Comparison of ENCODE assay signal across 8 cellular contexts in the genomic region with DNA sequence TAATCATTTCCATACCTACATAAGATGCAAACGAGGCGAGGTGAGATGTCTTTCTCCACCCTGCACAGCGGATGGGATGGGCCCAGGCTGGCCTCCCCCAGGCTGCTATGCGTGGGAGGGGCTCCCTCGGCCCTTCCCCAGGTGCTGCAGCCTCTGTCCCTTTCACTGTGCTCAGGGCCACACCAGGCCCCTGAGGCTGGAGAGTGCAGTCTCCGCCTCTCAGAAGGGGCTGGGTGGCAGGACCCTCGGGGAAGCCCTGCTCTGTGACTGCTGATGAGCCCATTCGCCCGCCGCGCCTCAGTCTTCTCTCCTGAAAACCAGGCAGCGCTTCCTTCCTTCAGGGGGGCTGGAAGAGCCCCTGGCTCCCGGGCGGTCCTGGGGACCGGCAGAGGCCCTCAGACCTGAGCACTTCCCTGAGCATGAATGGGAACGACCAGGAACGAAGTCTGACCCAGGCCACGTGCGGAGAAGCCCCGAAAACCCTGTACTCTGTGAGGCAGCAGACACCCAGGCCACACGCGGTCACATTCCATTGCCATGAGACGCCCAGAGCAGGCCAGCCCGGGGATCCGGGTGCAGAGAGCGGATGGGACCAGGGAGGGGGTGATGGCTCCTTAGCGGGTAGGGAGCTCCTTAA. TPM values are rescaled to one million over a fixed set of nuclear protein-coding genes. Genes with fewer than 3 reads are reported as not detected.
DNase-seq lines count a peak whose midpoint lies in the region; ATAC-seq, FAIRE-seq and TF ChIP-seq lines count a peak whose summit lies in the region.

No MANE protein-coding gene starts in this region.

- TF ChIP-seq CTCF in chondrocyte (IDR thresholded peaks at IDR 0.05) = no peak
- no peak for TF ChIP-seq CTCF in HepG2 (CRISPR knock-in tag; IDR thresholded peaks at IDR 0.05)
- TF ChIP-seq CTCF in tibial artery (IDR thresholded peaks at IDR 0.05) = no peak

- H3K36me3 Mint-ChIP-seq in chondrocyte (ENCODE audit: low read depth) = no peaks in the 10 kb centered on the region

- WGBS in HepG2 (ENCODE audit: low lambda C conversion rate) = 24% methylated on average over 7 of the region's 27 CpGs

- peak overlapping the region; percentile 84 for H3K27ac Mint-ChIP-seq in chondrocyte (ENCODE audit: unreplicated experiment)

- peak overlapping the region; percentile 93; the same call in 1 of the 2 replicates for H3K27ac ChIP-seq in HUES6 (ENCODE audit: low read depth, low read length)
- no peak overlapping the region for H3K27ac ChIP-seq in HepG2 (ENCODE audit: extremely low read length, insufficient read depth, low read length)
- peak overlapping the region; percentile 71 to 82 for H3K27ac ChIP-seq in tibial artery

- BruUV-seq in HepG2 (replicated peaks; lab: Mats Ljungman, UMichigan) = no TSS peak

- intact Hi-C loops in HepG2 (cut with micrococcal nuclease; ENCODE audit: unreplicated experiment) = no loop called here
- intact Hi-C loops in tibial artery (cut with DNase I; ENCODE audit: low total_unique reads) = no loop called here

- no peaks in the 10 kb centered on the region for H3K9me3 ChIP-seq in HUES6 (ENCODE audit: control insufficient read depth, insufficient read depth, low read depth, low read length)
- no peaks in the 10 kb centered on the region for H3K9me3 ChIP-seq in HepG2 (ENCODE audit: low read length)
- H3K9me3 ChIP-seq in tibial artery = no peaks in the 10 kb centered on the region

- H3K4me1 ChIP-seq in HUES6 (ENCODE audit: control insufficient read depth, insufficient read depth, low read length) = peaks cover 77% of the 10 kb centered on the region
- H3K4me1 ChIP-seq in HepG2 (ENCODE audit: insufficient read depth, low read length) = peaks cover 45% of the 10 kb centered on the region
- peaks cover 4 to 89% (median 77%) of the 10 kb centered on the region in 4 donors for H3K4me1 ChIP-seq in tibial artery

- no peaks in the 10 kb centered on the region for H3K9me3 Mint-ChIP-seq in chondrocyte (ENCODE audit: low read depth)

- H2AFZ ChIP-seq in HepG2 (ENCODE audit: low read length) = no peak overlapping the region

- no peaks in the 10 kb centered on the region for H3K79me2 ChIP-seq in HepG2 (ENCODE audit: insufficient read depth, low read length)

- H3K27me3 Mint-ChIP-seq in chondrocyte (ENCODE audit: low read depth) = no peaks in the 10 kb centered on the region

- TF ChIP-seq EP300 in HepG2 (IDR thresholded peaks at IDR 0.05; ENCODE audit: low read depth in 2 of 2, low read length in 2 of 2) (no peak), HepG2 (CRISPR knock-in tag; IDR thresholded peaks at IDR 0.05; ENCODE audit: borderline replicate concordance) (peak; percentile 36; the same call in 1 of the 2 replicates)

- H4K20me1 ChIP-seq in HepG2 (ENCODE audit: insufficient read depth, low read length) = no peaks in the 10 kb centered on the region

- FAIRE-seq in HepG2 (lab: Jason Lieb, UNC) = no peak

- H3K4me3 ChIP-seq in HUES6 (ENCODE audit: low read depth, low read length) (no peak overlapping the region), HepG2 (replicated peaks in 1 of 3; ENCODE audit: insufficient read depth in 1 of 3, low read depth in 2 of 3, low read length in 3 of 3) (no peak overlapping the region), tibial artery (peak overlapping the region in 1 of 2 donors; percentile 21)

- no peak for DNase-seq in chondrocyte (ENCODE audit: low spot score)
- DNase-seq in HepG2 (ENCODE audit: low spot score) = peak; percentile 56
- DNase-seq in tibial artery = peak; percentile 76 to 92
- DNase-seq in stimulated activated CD4-positive, alpha-beta T cell treated with anti-CD3 and anti-CD28 coated beads, Interleukin-4, amount 100 ng/mL, for 1 hour = no peak
- DNase-seq in activated CD4-positive, CD25-positive, alpha-beta regulatory T cell (lab: John Stamatoyannopoulos, UW) = no peak
- DNase-seq in erythroblast (lab: John Stamatoyannopoulos, UW) = no peak

- in situ Hi-C loops in HepG2 (cut with HindIII; ENCODE audit: extremely low pct_ligation_motif_present, low pct_unique_long_range_greater_than_20kb) = no loop called here

- TF ChIP-seq RAD21 in HepG2 (CRISPR knock-in tag; IDR thresholded peaks at IDR 0.05) = no peak

- CTCF ChIA-PET in HepG2 (lab: Yijun Ruan, JAX; ENCODE audit: low intra/inter-chr PET ratio, low total read pairs) = no interaction called here

- ATAC-seq in HepG2 (peak; percentile 62), GM21717 (IDR thresholded peaks at IDR 0.05; ENCODE audit: unreplicated experiment) (no peak)

- no peak overlapping the region for H3K4me2 ChIP-seq in HepG2 (ENCODE audit: low read depth, low read length)

- H3K4me1 Mint-ChIP-seq in chondrocyte (ENCODE audit: low read depth) = peaks cover 70% of the 10 kb centered on the region

- H3K36me3 ChIP-seq in HUES6 (ENCODE audit: control insufficient read depth, insufficient read depth, low read length) (no peaks in the 10 kb centered on the region), HepG2 (replicated peaks in 1 of 2; ENCODE audit: control insufficient read depth in 1 of 2, insufficient read depth in 2 of 2, low read length in 2 of 2) (no peaks in the 10 kb centered on the region), tibial artery (no peaks in the 10 kb centered on the region)

- H3K9ac ChIP-seq in HUES6 (ENCODE audit: low read length) = peak overlapping the region; percentile 76
- H3K9ac ChIP-seq in HepG2 (ENCODE audit: insufficient read depth, low read depth, low read length) = no peak overlapping the region

- H3K27me3 ChIP-seq in HUES6 (ENCODE audit: control insufficient read depth, insufficient read depth, low read length) = no peaks in the 10 kb centered on the region
- H3K27me3 ChIP-seq in HepG2 (ENCODE audit: control insufficient read depth in 1 of 2, insufficient read depth in 2 of 2, low read length in 2 of 2) = peaks cover 31 to 83% of the 10 kb centered on the region in 2 experiments
- H3K27me3 ChIP-seq in tibial artery = no peaks in the 10 kb centered on the region

- TF ChIP-seq POLR2A in HepG2 (IDR thresholded peaks at IDR 0.05; ENCODE audit: insufficient read depth in 1 of 2, low read depth in 2 of 2, low read length in 2 of 2) (no peak), erythroblast (IDR thresholded peaks at IDR 0.05; ENCODE audit: low read length) (no peak)

- H3K4me3 Mint-ChIP-seq in chondrocyte (ENCODE audit: unreplicated experiment) = no peak overlapping the region

- POLR2A ChIA-PET in HepG2 (lab: Yijun Ruan, JAX) = no interaction called here

TF ChIP-seq in HepG2, 621 proteins besides CTCF, POLR2A, EP300 and RAD21 (continues in another document):
- TF ChIP-seq NCOA5 (CRISPR knock-in tag; IDR thresholded peaks at IDR 0.05) = no peak
- no peak for TF ChIP-seq CEBPB (IDR thresholded peaks at IDR 0.05; ENCODE audit: borderline replicate concordance, low read depth, low read length)
- TF ChIP-seq, protein P1, sequence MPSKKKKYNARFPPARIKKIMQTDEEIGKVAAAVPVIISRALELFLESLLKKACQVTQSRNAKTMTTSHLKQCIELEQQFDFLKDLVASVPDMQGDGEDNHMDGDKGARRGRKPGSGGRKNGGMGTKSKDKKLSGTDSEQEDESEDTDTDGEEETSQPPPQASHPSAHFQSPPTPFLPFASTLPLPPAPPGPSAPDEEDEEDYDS (CRISPR knock-in tag; IDR thresholded peaks at IDR 0.05) = 0 out of 2 replicates have a peak, but pooled peaks have one; percentile 24
- TF ChIP-seq RFX5 (IDR thresholded peaks at IDR 0.05; ENCODE audit: low read depth, low read length) = no peak
- no peak for TF ChIP-seq ETV6 (CRISPR knock-in tag; conservative IDR thresholded peaks at IDR 0.05)
- peak; percentile 46; the same call in 1 of the 2 replicates for TF ChIP-seq HMG20A (CRISPR knock-in tag; IDR thresholded peaks at IDR 0.05; ENCODE audit: borderline replicate concordance)
- TF ChIP-seq, protein P2, sequence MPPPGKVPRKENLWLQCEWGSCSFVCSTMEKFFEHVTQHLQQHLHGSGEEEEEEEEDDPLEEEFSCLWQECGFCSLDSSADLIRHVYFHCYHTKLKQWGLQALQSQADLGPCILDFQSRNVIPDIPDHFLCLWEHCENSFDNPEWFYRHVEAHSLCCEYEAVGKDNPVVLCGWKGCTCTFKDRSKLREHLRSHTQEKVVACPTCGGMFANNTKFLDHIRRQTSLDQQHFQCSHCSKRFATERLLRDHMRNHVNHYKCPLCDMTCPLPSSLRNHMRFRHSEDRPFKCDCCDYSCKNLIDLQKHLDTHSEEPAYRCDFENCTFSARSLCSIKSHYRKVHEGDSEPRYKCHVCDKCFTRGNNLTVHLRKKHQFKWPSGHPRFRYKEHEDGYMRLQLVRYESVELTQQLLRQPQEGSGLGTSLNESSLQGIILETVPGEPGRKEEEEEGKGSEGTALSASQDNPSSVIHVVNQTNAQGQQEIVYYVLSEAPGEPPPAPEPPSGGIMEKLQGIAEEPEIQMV (CRISPR knock-in tag; IDR thresholded peaks at IDR 0.05; ENCODE audit: low read depth) = 0 out of 2 replicates have a peak, but pooled peaks have one; percentile 28
- TF ChIP-seq U2AF2 (IDR thresholded peaks at IDR 0.05; ENCODE audit: low read depth, low read length) = no peak

RNA-seq across cellular contexts. Expression of a gene that starts 21.9 kb away (rescaled TPM):
- total RNA-seq in chondrocyte (11.6 to 28.7 TPM (median 27.5 TPM) in 3 replicates), HepG2 (2016; rRNA removed; fragmentation: Illumina TruSeq; extraction: Trizol) (0.22 and 0.35 TPM in 2 replicates)
- 0.18 and 0.20 TPM in 2 replicates for total RNA-seq in HepG2 (2016; cell fraction: cytosol; rRNA removed; fragmentation: Illumina TruSeq; extraction: Trizol; ENCODE audit: low read depth)
- 0.13 and 0.43 TPM in 2 replicates for total RNA-seq in HepG2 (2016; cell fraction: insoluble cytoplasmic fraction; rRNA removed; fragmentation: Illumina TruSeq; extraction: Trizol)
- total RNA-seq in HepG2 (2016; cell fraction: membrane; rRNA removed; fragmentation: Illumina TruSeq; extraction: Trizol) = 0.17 and 0.28 TPM in 2 replicates
- total RNA-seq in HepG2 (2016; cell fraction: nucleus; rRNA removed; fragmentation: Illumina TruSeq; extraction: Trizol) = 0.69 and 1.3 TPM in 2 replicates
- 0.09 and 0.12 TPM in 2 replicates for polyA plus RNA-seq in HepG2 (2011; rRNA removed)
- 0.04 and 0.11 TPM in 2 replicates for polyA plus RNA-seq in HepG2 (2011; cell fraction: cytosol; rRNA removed)
- 0.90 and 1.1 TPM in 2 replicates for polyA plus RNA-seq in HepG2 (2011; cell fraction: nucleus; rRNA removed)
- polyA plus RNA-seq in HepG2 (2012) = 0.09 and 0.31 TPM in 2 replicates
- polyA plus RNA-seq in HepG2 (2016; cell fraction: cytosol; fragmentation: Illumina TruSeq; extraction: Trizol; ENCODE audit: low read depth) = 0.02 TPM in 2 replicates
- polyA plus RNA-seq in HepG2 (2016; cell fraction: insoluble cytoplasmic fraction; fragmentation: Illumina TruSeq; extraction: Trizol; ENCODE audit: low read depth) = 0.15 and 0.22 TPM in 2 replicates
- 0.05 and 0.13 TPM in 2 replicates for polyA plus RNA-seq in HepG2 (2016; cell fraction: membrane; fragmentation: Illumina TruSeq; extraction: Trizol; ENCODE audit: low read depth)
- 1.3 and 1.9 TPM in 2 replicates for polyA plus RNA-seq in HepG2 (2016; cell fraction: nucleus; fragmentation: Illumina TruSeq; extraction: Trizol; ENCODE audit: insufficient read depth, low read depth)
- polyA minus RNA-seq in HepG2 (2011; rRNA and poly(A)+ RNA removed; ENCODE audit: low replicate concordance) = 0.54 and 4.7 TPM in 2 replicates
- 0.44 and 0.99 TPM in 2 replicates for polyA minus RNA-seq in HepG2 (2011; cell fraction: cytosol; rRNA and poly(A)+ RNA removed)
- 0.64 and 0.75 TPM in 2 replicates for polyA minus RNA-seq in HepG2 (2011; cell fraction: nucleus; rRNA and poly(A)+ RNA removed)

Comparison
In these comparisons a context has a peak if more than half of its experiments do, and no peak if none do; other contexts are left out.
1. DNase-seq: peak in HepG2 (single experiment) and tibial artery (2 of 2); none in chondrocyte (single experiment), stimulated activated CD4-positive, alpha-beta T cell treated with anti-CD3 and anti-CD28 coated beads, Interleukin-4, amount 100 ng/mL, for 1 hour (single experiment), activated CD4-positive, CD25-positive, alpha-beta regulatory T cell (0 of 4) and erythroblast (0 of 2).